ENCODE assay signal across 19 cellular contexts in genomic region chr5:40600383-40600782, GRCh38.
"Had no signal": no experiment of that assay in that cellular context is flagged by ENCODE, and none has a peak within 500 bp of the region (broad histone marks: within the 10 kb centered on the region; RNA-seq: fewer than 3 reads in every experiment).

No MANE protein-coding gene starts in this region.

- H3K27me3 ChIP-seq: heart right ventricle, spleen, suprapubic skin, thyroid gland, upper lobe of left lung, uterus had no signal

- H3K27me3 Mint-ChIP-seq: naive thymus-derived CD4-positive, alpha-beta T cell; stimulated activated naive B cell treated with anti-CD40 and anti-IgM and Interleukin-4, amounts not matched to agents 10 μg/mL and 1 μg/mL and 100 μg/mL, for 72 hours had no signal

- H3K4me3 Mint-ChIP-seq: naive thymus-derived CD4-positive, alpha-beta T cell; nephron progenitor cell; stimulated activated naive B cell treated with anti-CD40 and anti-IgM and Interleukin-4, amounts not matched to agents 10 μg/mL and 1 μg/mL and 100 μg/mL, for 72 hours had no signal

- H3K9me3 ChIP-seq: heart right ventricle, psoas muscle, spleen, suprapubic skin, thyroid gland, upper lobe of left lung, uterus had no signal

- H3K27ac ChIP-seq: coronary artery, dorsolateral prefrontal cortex, heart right ventricle, psoas muscle, spleen, suprapubic skin, thyroid gland, upper lobe of left lung, uterus had no signal

- H3K4me1 ChIP-seq: psoas muscle, suprapubic skin, uterus had no signal

- H3K9me3 Mint-ChIP-seq: nephron progenitor cell had no signal

- DNase-seq: dorsolateral prefrontal cortex; effector CD8-positive, alpha-beta T cell; heart right ventricle; hypothalamus; kidney glomerular epithelial cell; naive thymus-derived CD4-positive, alpha-beta T cell; nephron progenitor cell; psoas muscle; retina; spleen; stimulated activated CD4-positive, alpha-beta T cell treated with anti-CD3 and anti-CD28 coated beads, Interleukin-15, amount 100 ng/mL, for 24 hours; stimulated activated CD4-positive, alpha-beta T cell treated with anti-CD3 and anti-CD28 coated beads, Interleukin-1b, Interleukin-23, amount 100 ng/mL, for 48 hours; stimulated activated CD4-positive, alpha-beta T cell treated with anti-CD3 and anti-CD28 coated beads, Interleukin-4, amount 100 ng/mL, for 24 hours; stimulated activated naive B cell treated with anti-CD40 and anti-IgM and Interleukin-4, amounts not matched to agents 10 μg/mL and 1 μg/mL and 100 μg/mL, for 72 hours; thyroid gland; upper lobe of left lung; uterus had no signal

- H3K4me3 ChIP-seq: coronary artery, dorsolateral prefrontal cortex, heart right ventricle, psoas muscle, spleen, suprapubic skin, thyroid gland, upper lobe of left lung, uterus had no signal

- H3K36me3 ChIP-seq: heart right ventricle, spleen, suprapubic skin, thyroid gland, upper lobe of left lung, uterus had no signal
